8 cellular contexts compared by ENCODE assay signal in genomic region chr12:117188961-117189724, GRCh38. TPM values are rescaled to one million over a fixed set of nuclear protein-coding genes. Genes with fewer than 3 reads are reported as not detected.
DNase-seq lines count a peak whose midpoint lies in the region; ATAC-seq and TF ChIP-seq lines count a peak whose summit lies in the region.

No MANE protein-coding gene starts in this region.

- peak overlapping the region; percentile 89 to 97 (median 95) for H3K27ac Mint-ChIP-seq in CD4-positive, alpha-beta memory T cell
- peak overlapping the region; percentile 75 for H3K27ac Mint-ChIP-seq in chondrocyte (ENCODE audit: unreplicated experiment)
- peak overlapping the region; percentile 95 to 96 for H3K27ac Mint-ChIP-seq in stimulated activated naive CD8-positive, alpha-beta T cell treated with anti-CD3 and anti-CD28 coated beads, Interleukin-15, amount 100 ng/mL, for 72 hours

- H3K27me3 Mint-ChIP-seq in CD4-positive, alpha-beta memory T cell: no peaks in the 10 kb centered on the region
- peaks cover 7% of the 10 kb centered on the region for H3K27me3 Mint-ChIP-seq in chondrocyte (ENCODE audit: low read depth)
- H3K27me3 Mint-ChIP-seq in stimulated activated naive CD8-positive, alpha-beta T cell treated with anti-CD3 and anti-CD28 coated beads, Interleukin-15, amount 100 ng/mL, for 72 hours: no peaks in the 10 kb centered on the region

- intact Hi-C loops in CD4-positive, alpha-beta memory T cell (cut with micrococcal nuclease): no loop called here
- intact Hi-C loops in left lung (cut with DNase I): no loop called here

- H3K4me2 ChIP-seq in Karpas-422 (ENCODE audit: low read depth, low read length, poor library complexity, severe bottlenecking): peak overlapping the region; percentile 77

- H3K4me3 Mint-ChIP-seq in CD4-positive, alpha-beta memory T cell: peak overlapping the region; percentile 94 to 99 (median 96)
- H3K4me3 Mint-ChIP-seq in chondrocyte (ENCODE audit: unreplicated experiment): peak overlapping the region; percentile 89
- H3K4me3 Mint-ChIP-seq in stimulated activated naive CD8-positive, alpha-beta T cell treated with anti-CD3 and anti-CD28 coated beads, Interleukin-15, amount 100 ng/mL, for 72 hours: peak overlapping the region; percentile 93

- TF ChIP-seq CTCF in chondrocyte (IDR thresholded peaks at IDR 0.05) (peak; percentile 17), left lung (IDR thresholded peaks at IDR 0.05) (no peak), GM10266 (IDR thresholded peaks at IDR 0.05; ENCODE audit: control insufficient read depth, insufficient read depth, low read depth, missing control alignments) (no peak)

- peaks cover 50% of the 10 kb centered on the region for H3K79me2 ChIP-seq in Karpas-422 (ENCODE audit: low read length)

- H3K9ac ChIP-seq in Karpas-422 (ENCODE audit: low read length): peak overlapping the region; percentile 88

- no peak for DNase-seq in CD4-positive, alpha-beta memory T cell
- no peak for DNase-seq in Karpas-422
- DNase-seq in chondrocyte (ENCODE audit: low spot score): peak; percentile 57
- DNase-seq in left lung: no peak
- no peak for DNase-seq in stimulated activated naive CD8-positive, alpha-beta T cell treated with anti-CD3 and anti-CD28 coated beads, Interleukin-15, amount 100 ng/mL, for 72 hours
- DNase-seq in GM10266 (ENCODE audit: extremely low spot score): no peak

- H3K9me2 ChIP-seq in Karpas-422 (replicated peaks; ENCODE audit: insufficient read depth, low read length): no peaks in the 10 kb centered on the region

- POLR2A ChIA-PET in CD4-positive, alpha-beta memory T cell (lab: Charles Lee; ENCODE audit: partially characterized antibody): interaction anchor here (1.2 kb wide), 1 partner anchor 451 kb away, joined by 3 read pairs; the partner anchor contains the start of genes RNFT2 and SPRING1

- no peak overlapping the region for H2AFZ ChIP-seq in Karpas-422 (ENCODE audit: low read length)

- ATAC-seq in left lung (peak; percentile 19), HG03571 (IDR thresholded peaks at IDR 0.05; ENCODE audit: unreplicated experiment) (no peak), GM18868 (IDR thresholded peaks at IDR 0.05; ENCODE audit: unreplicated experiment) (no peak)
- no peak for ATAC-seq in stimulated activated naive CD8-positive, alpha-beta T cell treated with anti-CD3 and anti-CD28 coated beads, Interleukin-15, amount 100 ng/mL, for 72 hours

- H3K36me3 Mint-ChIP-seq in CD4-positive, alpha-beta memory T cell: peaks cover 19 to 35% of the 10 kb centered on the region in 2 donors
- peaks cover 11% of the 10 kb centered on the region for H3K36me3 Mint-ChIP-seq in chondrocyte (ENCODE audit: low read depth)

- peaks cover 0 to 3% (median 0%) of the 10 kb centered on the region in 8 donors for H3K9me3 Mint-ChIP-seq in CD4-positive, alpha-beta memory T cell
- peaks cover 7% of the 10 kb centered on the region for H3K9me3 Mint-ChIP-seq in chondrocyte (ENCODE audit: low read depth)
- H3K9me3 Mint-ChIP-seq in stimulated activated naive CD8-positive, alpha-beta T cell treated with anti-CD3 and anti-CD28 coated beads, Interleukin-15, amount 100 ng/mL, for 72 hours: peaks cover 0 to 8% of the 10 kb centered on the region in 2 donors

- CTCF ChIA-PET in CD4-positive, alpha-beta memory T cell (lab: Charles Lee; ENCODE audit: partially characterized antibody): no interaction called here

- peaks cover 26% of the 10 kb centered on the region for H3K4me1 ChIP-seq in CD4-positive, alpha-beta memory T cell (ENCODE audit: insufficient read depth, low read length)
- H3K4me1 ChIP-seq in Karpas-422 (ENCODE audit: low read length): peaks cover 13% of the 10 kb centered on the region
- H3K4me1 ChIP-seq in left lung: peaks cover 5 to 16% of the 10 kb centered on the region in 2 donors

- peak overlapping the region; percentile 67 for H3K27ac ChIP-seq in CD4-positive, alpha-beta memory T cell (ENCODE audit: low read depth, low read length)
- H3K27ac ChIP-seq in Karpas-422 (ENCODE audit: low read length) (no peak overlapping the region), left lung (peak overlapping the region; percentile 62 to 70)

- peaks cover 8% of the 10 kb centered on the region; the same call in 1 of the 2 replicates for H4K20me1 ChIP-seq in Karpas-422 (ENCODE audit: insufficient read depth, low read depth, low read length)

- peaks cover 20 to 54% (median 31%) of the 10 kb centered on the region in 4 donors for H3K4me1 Mint-ChIP-seq in CD4-positive, alpha-beta memory T cell
- H3K4me1 Mint-ChIP-seq in chondrocyte (ENCODE audit: low read depth): peaks cover 21% of the 10 kb centered on the region
- H3K4me1 Mint-ChIP-seq in stimulated activated naive CD8-positive, alpha-beta T cell treated with anti-CD3 and anti-CD28 coated beads, Interleukin-15, amount 100 ng/mL, for 72 hours: peaks cover 34% of the 10 kb centered on the region

- peak overlapping the region; percentile 66 to 81 for H3K4me3 ChIP-seq in CD4-positive, alpha-beta memory T cell (ENCODE audit: low read length in 2 of 2)
- H3K4me3 ChIP-seq in Karpas-422 (ENCODE audit: low read length) (peak overlapping the region; percentile 90), left lung (peak overlapping the region; percentile 46 to 77)

- H3K27me3 ChIP-seq in CD4-positive, alpha-beta memory T cell (ENCODE audit: insufficient read depth, low read length): no peaks in the 10 kb centered on the region
- no peaks in the 10 kb centered on the region for H3K27me3 ChIP-seq in Karpas-422 (ENCODE audit: low read length)
- peaks cover 0 to 10% of the 10 kb centered on the region in 2 donors for H3K27me3 ChIP-seq in left lung

- H3K36me3 ChIP-seq in CD4-positive, alpha-beta memory T cell (ENCODE audit: insufficient read depth, low read length): peaks cover 8% of the 10 kb centered on the region
- H3K36me3 ChIP-seq in Karpas-422 (ENCODE audit: insufficient read depth, low read length) (peaks cover 39% of the 10 kb centered on the region), left lung (peaks cover 0 to 23% of the 10 kb centered on the region in 2 donors)

- H3K9me3 ChIP-seq in CD4-positive, alpha-beta memory T cell (ENCODE audit: control insufficient read depth in 1 of 2, low read length in 2 of 2): no peaks in the 10 kb centered on the region
- H3K9me3 ChIP-seq in Karpas-422 (ENCODE audit: low read length): no peaks in the 10 kb centered on the region
- no peaks in the 10 kb centered on the region for H3K9me3 ChIP-seq in left lung

RNA-seq across cellular contexts. Expression of gene FBXO21, which starts 1.1 kb away (rescaled TPM):
- 10 to 100 TPM; 41.9 to 47.8 TPM for total RNA-seq in CD4-positive, alpha-beta memory T cell
- polyA plus RNA-seq in CD4-positive, alpha-beta memory T cell: 10 to 100 TPM; 52.0 to 61.4 TPM
- total RNA-seq in Karpas-422 (2014; rRNA removed; shearing (Covaris generic); ENCODE audit: low replicate concordance): 32.7 and 77.7 TPM in 2 replicates
- total RNA-seq in chondrocyte: 28.5 to 39.2 TPM (median 29.3 TPM) in 3 replicates
- 10 to 100 TPM; 31.3 to 39.1 TPM for total RNA-seq in left lung
